ENCODE assay signal across 23 cellular contexts in genomic region chr10:86176850-86177249, GRCh38.
"Had no signal": no experiment of that assay in that cellular context is flagged by ENCODE, and none has a peak within 500 bp of the region (broad histone marks: within the 10 kb centered on the region; RNA-seq: fewer than 3 reads in every experiment).

No MANE protein-coding gene starts in this region.

- H3K27me3 ChIP-seq: dorsolateral prefrontal cortex, left lung, pancreas, right lobe of liver, transverse colon, vagina had no signal

- H3K9me3 ChIP-seq: gastroesophageal sphincter, heart right ventricle, left lung, pancreas, right lobe of liver, transverse colon, vagina had no signal

- H3K4me3 Mint-ChIP-seq: naive thymus-derived CD4-positive, alpha-beta T cell; nephron; stimulated activated naive B cell treated with anti-CD40 and anti-IgM and Interleukin-4, amounts not matched to agents 10 μg/mL and 1 μg/mL and 100 μg/mL, for 72 hours; stimulated activated naive CD8-positive, alpha-beta T cell treated with anti-CD3 and anti-CD28 coated beads, Interleukin-15, Interleukin-2, amounts not matched to agents 100 ng/mL and 50 ng/mL, for 24 hours had no signal

- H3K27ac ChIP-seq: gastroesophageal sphincter, heart right ventricle, left lung, pancreas, right lobe of liver, transverse colon, vagina had no signal

- H3K4me1 ChIP-seq: gastroesophageal sphincter, heart right ventricle, left lung, pancreas, right lobe of liver, transverse colon had no signal

- ATAC-seq: gastroesophageal sphincter; heart right ventricle; left cardiac atrium; left lung; naive thymus-derived CD4-positive, alpha-beta T cell; pancreas; right lobe of liver; stimulated activated naive B cell treated with anti-CD40 and anti-IgM and Interleukin-4, amounts not matched to agents 10 μg/mL and 1 μg/mL and 100 μg/mL, for 72 hours had no signal

- H3K36me3 Mint-ChIP-seq: naive thymus-derived CD4-positive, alpha-beta T cell; stimulated activated naive B cell treated with anti-CD40 and anti-IgM and Interleukin-4, amounts not matched to agents 10 μg/mL and 1 μg/mL and 100 μg/mL, for 72 hours had no signal

- H3K4me1 Mint-ChIP-seq: naive thymus-derived CD4-positive, alpha-beta T cell; nephron; stimulated activated naive B cell treated with anti-CD40 and anti-IgM and Interleukin-4, amounts not matched to agents 10 μg/mL and 1 μg/mL and 100 μg/mL, for 72 hours had no signal

- DNase-seq: effector CD4-positive, alpha-beta T cell; foreskin fibroblast; heart right ventricle; hippocampal formation; left cardiac atrium; left lung; mesenchymal stem cell; midbrain; naive thymus-derived CD4-positive, alpha-beta T cell; occipital lobe; pancreas; small intestine; stimulated activated CD4-positive, alpha-beta T cell treated with anti-CD3 and anti-CD28 coated beads, Interleukin-15, amount 100 ng/mL, for 24 hours; stimulated activated CD4-positive, alpha-beta T cell treated with anti-CD3 and anti-CD28 coated beads, Interleukin-2, amount 100 ng/mL, for 48 hours; stimulated activated naive B cell treated with anti-CD40 and anti-IgM and Interleukin-4, amounts not matched to agents 10 μg/mL and 1 μg/mL and 100 μg/mL, for 72 hours; transverse colon had no signal

- H3K36me3 ChIP-seq: gastroesophageal sphincter, heart right ventricle, left lung, pancreas, right lobe of liver, transverse colon, vagina had no signal

- H3K27ac Mint-ChIP-seq: naive thymus-derived CD4-positive, alpha-beta T cell; nephron; progenitor cell of endocrine pancreas; stimulated activated naive B cell treated with anti-CD40 and anti-IgM and Interleukin-4, amounts not matched to agents 10 μg/mL and 1 μg/mL and 100 μg/mL, for 72 hours; stimulated activated naive CD8-positive, alpha-beta T cell treated with anti-CD3 and anti-CD28 coated beads, Interleukin-15, Interleukin-2, amounts not matched to agents 100 ng/mL and 50 ng/mL, for 24 hours had no signal

- H3K27me3 Mint-ChIP-seq: stimulated activated naive CD8-positive, alpha-beta T cell treated with anti-CD3 and anti-CD28 coated beads, Interleukin-15, Interleukin-2, amounts not matched to agents 100 ng/mL and 50 ng/mL, for 24 hours had no signal

- H3K4me3 ChIP-seq: dorsolateral prefrontal cortex, gastroesophageal sphincter, heart right ventricle, left lung, pancreas, right lobe of liver, transverse colon, vagina had no signal

- H3K9me3 Mint-ChIP-seq: nephron; stimulated activated naive B cell treated with anti-CD40 and anti-IgM and Interleukin-4, amounts not matched to agents 10 μg/mL and 1 μg/mL and 100 μg/mL, for 72 hours; stimulated activated naive CD8-positive, alpha-beta T cell treated with anti-CD3 and anti-CD28 coated beads, Interleukin-15, Interleukin-2, amounts not matched to agents 100 ng/mL and 50 ng/mL, for 24 hours had no signal
